20 cellular contexts compared by ENCODE assay signal in genomic region chr6:152594726-152595125, GRCh38. TPM values are rescaled to one million over a fixed set of nuclear protein-coding genes. Genes with fewer than 3 reads are reported as not detected.
DNase-seq lines count a peak whose midpoint lies in the region; ATAC-seq and TF ChIP-seq lines count a peak whose summit lies in the region.
"Had no signal": no experiment of that assay in that cellular context is flagged by ENCODE, and none has a peak within 500 bp of the region (broad histone marks: within the 10 kb centered on the region; RNA-seq: fewer than 3 reads in every experiment).

No MANE protein-coding gene starts in this region.

- no TSS peak for BruUV-seq in Caco-2 (replicated peaks; lab: Mats Ljungman, UMichigan)

- H3K4me1 Mint-ChIP-seq in Caco-2 (ENCODE audit: low read depth, unreplicated experiment) = peaks cover 28% of the 10 kb centered on the region
- H3K4me1 Mint-ChIP-seq in glutamatergic neuron (ENCODE audit: low read depth, unreplicated experiment) = no peaks in the 10 kb centered on the region
- H3K4me1 Mint-ChIP-seq: CD4-positive, CD25-positive, alpha-beta regulatory T cell had no signal

- no peaks in the 10 kb centered on the region for H3K36me3 Mint-ChIP-seq in Caco-2 (ENCODE audit: insufficient read depth, unreplicated experiment)
- no peaks in the 10 kb centered on the region for H3K36me3 Mint-ChIP-seq in glutamatergic neuron (ENCODE audit: unreplicated experiment)
- H3K36me3 Mint-ChIP-seq: CD4-positive, CD25-positive, alpha-beta regulatory T cell; CD8-positive, alpha-beta T cell had no signal

- H3K4me3 Mint-ChIP-seq in Caco-2 (ENCODE audit: unreplicated experiment) (peak overlapping the region; percentile 61), glutamatergic neuron (ENCODE audit: unreplicated experiment) (no peak overlapping the region)
- H3K4me3 Mint-ChIP-seq: CD4-positive, CD25-positive, alpha-beta regulatory T cell; CD8-positive, alpha-beta T cell had no signal

- H3K27me3 ChIP-seq in Caco-2 (replicated peaks; ENCODE audit: control insufficient read depth, insufficient read depth, low read length) (no peaks in the 10 kb centered on the region), left lung (no peaks in the 10 kb centered on the region), upper lobe of right lung (no peaks in the 10 kb centered on the region)
- H3K27me3 ChIP-seq: BLaER1 had no signal

- H3K9me3 Mint-ChIP-seq in Caco-2 (ENCODE audit: unreplicated experiment) (peaks cover 14% of the 10 kb centered on the region), glutamatergic neuron (ENCODE audit: unreplicated experiment) (no peaks in the 10 kb centered on the region)
- H3K9me3 Mint-ChIP-seq: CD8-positive, alpha-beta T cell had no signal

- H3K4me1 ChIP-seq in Caco-2 (peaks cover 45% of the 10 kb centered on the region), left lung (peaks cover 0 to 7% of the 10 kb centered on the region in 2 donors), upper lobe of right lung (no peaks in the 10 kb centered on the region)
- H3K4me1 ChIP-seq: A549, BLaER1 had no signal

- no peaks in the 10 kb centered on the region for H3K27me3 Mint-ChIP-seq in Caco-2 (ENCODE audit: insufficient read depth, unreplicated experiment)
- peaks cover 2% of the 10 kb centered on the region for H3K27me3 Mint-ChIP-seq in glutamatergic neuron (ENCODE audit: unreplicated experiment)
- H3K27me3 Mint-ChIP-seq: CD4-positive, CD25-positive, alpha-beta regulatory T cell had no signal

- H3K4me3 ChIP-seq in Caco-2 (ENCODE audit: low read depth, low read length) (no peak overlapping the region), left lung (no peak overlapping the region), upper lobe of right lung (no peak overlapping the region)
- H3K4me3 ChIP-seq: A549, BLaER1, GM23248 had no signal

- H3K9me3 ChIP-seq in Caco-2 (0 out of 2 replicates have a peak, but pooled peaks cover 3% of the 10 kb centered on the region), left lung (no peaks in the 10 kb centered on the region), upper lobe of right lung (no peaks in the 10 kb centered on the region)
- H3K9me3 ChIP-seq: A549, BLaER1 had no signal

- CTCF ChIA-PET in Caco-2 (lab: Charles Lee) = no interaction called here

- no peaks in the 10 kb centered on the region for H3K36me3 ChIP-seq in Caco-2 (ENCODE audit: control insufficient read depth, insufficient read depth, low read length)
- H3K36me3 ChIP-seq in left lung = no peaks in the 10 kb centered on the region
- no peaks in the 10 kb centered on the region for H3K36me3 ChIP-seq in upper lobe of right lung
- H3K36me3 ChIP-seq: BLaER1 had no signal

- H3K27ac ChIP-seq in left lung (no peak overlapping the region), upper lobe of right lung (no peak overlapping the region)
- H3K27ac ChIP-seq: A549, BLaER1, C4-2B, GM23248 had no signal

- no peak for TF ChIP-seq CTCF in Caco-2 (IDR thresholded peaks at IDR 0.05; ENCODE audit: insufficient read depth in 1 of 2, low read depth in 1 of 2, low read length in 1 of 2, severe bottlenecking in 1 of 2, unreplicated experiment in 1 of 2)
- TF ChIP-seq CTCF in left lung (IDR thresholded peaks at IDR 0.05) = no peak
- no peak for TF ChIP-seq CTCF in upper lobe of right lung (IDR thresholded peaks at IDR 0.05)
- no peak for TF ChIP-seq CTCF in glutamatergic neuron (IDR thresholded peaks at IDR 0.05; ENCODE audit: partially characterized antibody, unreplicated experiment)

- ATAC-seq in left lung = peak; percentile 78
- ATAC-seq in upper lobe of right lung = peak; percentile 25
- ATAC-seq in left lobe of liver = no peak
- ATAC-seq: CD8-positive, alpha-beta T cell had no signal

- POLR2A ChIA-PET in Caco-2 (lab: Charles Lee) = no interaction called here

- DNase-seq in Caco-2 = peak; percentile 40 to 42
- DNase-seq in NCI-H226 = peak; percentile 44
- no peak for DNase-seq in left lung
- no peak for DNase-seq in upper lobe of right lung
- DNase-seq in left lobe of liver (ENCODE audit: low spot score) = no peak
- no peak for DNase-seq in glutamatergic neuron
- DNase-seq in SK-N-DZ (ENCODE audit: low spot score) = no peak
- DNase-seq: 8988T; ACHN; CD4-positive, CD25-positive, alpha-beta regulatory T cell; CD8-positive, alpha-beta T cell; DMS53; DMS79 treated with DMSO at 0.1 percent for 48 hours; GF-D8; GM23248; H7; HCEC 1CT had no signal

- H3K27ac Mint-ChIP-seq in Caco-2 (ENCODE audit: unreplicated experiment) = peak overlapping the region; percentile 97
- H3K27ac Mint-ChIP-seq in glutamatergic neuron (ENCODE audit: unreplicated experiment) = no peak overlapping the region
- H3K27ac Mint-ChIP-seq: CD4-positive, CD25-positive, alpha-beta regulatory T cell; CD8-positive, alpha-beta T cell had no signal

- intact Hi-C loops in Caco-2 (cut with micrococcal nuclease; ENCODE audit: unreplicated experiment) = loop anchor here (1.0 kb wide), 3 partner anchors 41 to 49 kb away; no protein-coding TSS in a partner anchor
- intact Hi-C loops in left lung (cut with DNase I) = no loop called here
- intact Hi-C loops in upper lobe of right lung (cut with DNase I) = no loop called here

RNA-seq across cellular contexts. Expression of gene SYNE1, which starts 42.4 kb away (rescaled TPM):
- 20.8 and 23.0 TPM in 2 replicates for total RNA-seq in Caco-2 (2022)
- total RNA-seq in left lung = 100 to 1,000 TPM; 171 to 201 TPM
- total RNA-seq in upper lobe of right lung = 168 TPM
- 31.3 TPM for total RNA-seq in left lobe of liver
- total RNA-seq in glutamatergic neuron (ENCODE audit: unreplicated experiment) = 23.4 TPM
- 2.2 and 7.8 TPM in 2 replicates for polyA plus RNA-seq in SK-N-DZ (2014; cell fraction: cytosol; rRNA removed)
- 3.3 and 3.4 TPM in 2 replicates for polyA plus RNA-seq in SK-N-DZ (2014; cell fraction: nucleus; rRNA removed)

Comparison
In these comparisons a context has a peak if more than half of its experiments do, and no peak if none do; other contexts are left out.
1. DNase-seq: peak in Caco-2 (2 of 2) and NCI-H226 (single experiment); none in left lung (0 of 2), upper lobe of right lung (single experiment), left lobe of liver (single experiment), glutamatergic neuron (single experiment) and SK-N-DZ (single experiment).